ENCODE assay signal across 2 cellular contexts in genomic region chr14:35576856-35577255, GRCh38.
TF ChIP-seq lines count a peak whose summit lies in the region.

No MANE protein-coding gene starts in this region.

TF ChIP-seq in HepG2, 621 proteins besides CTCF, POLR2A, EP300 and RAD21 (continued from another document):
- TF ChIP-seq RELA (CRISPR knock-in tag; IDR thresholded peaks at IDR 0.05), result no peak

TF ChIP-seq in SK-N-SH, 30 proteins besides CTCF, POLR2A, EP300 and RAD21:
- TF ChIP-seq GATA2 (CRISPR knock-in tag; IDR thresholded peaks at IDR 0.05) (no peak), CHD2 (IDR thresholded peaks at IDR 0.05; ENCODE audit: low read length, partially characterized antibody) (peak; percentile 20)
